Comparison of ENCODE assay signal across 22 cellular contexts in the genomic region with DNA sequence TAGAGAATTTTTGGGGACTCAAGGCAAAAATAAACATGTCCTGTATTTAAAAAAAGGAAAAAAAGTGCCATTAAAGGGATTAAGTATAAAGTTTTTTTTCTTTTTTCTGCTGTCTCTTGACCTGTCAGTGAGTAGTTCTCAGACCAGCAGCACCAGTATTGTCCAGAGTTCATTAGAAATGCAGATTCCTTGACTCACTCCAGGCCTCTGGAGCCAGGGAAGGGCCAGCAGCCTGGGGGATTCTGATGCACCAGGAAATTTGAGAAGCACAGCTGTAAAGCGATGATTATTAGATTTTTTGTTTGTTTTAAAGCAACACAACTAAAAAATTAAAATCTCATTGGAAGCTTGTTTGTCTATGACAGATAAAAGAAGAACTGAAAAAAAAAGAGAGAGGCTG.
"Had no signal": no experiment of that assay in that cellular context is flagged by ENCODE, and none has a peak within 500 bp of the region (broad histone marks: within the 10 kb centered on the region; RNA-seq: fewer than 3 reads in every experiment).

No MANE protein-coding gene starts in this region.

- H3K4me1 ChIP-seq: breast epithelium had no signal

- H3K36me3 ChIP-seq: breast epithelium had no signal

- H3K9me3 ChIP-seq: breast epithelium had no signal

- H3K27me3 ChIP-seq: breast epithelium had no signal

- DNase-seq: activated B cell treated with CpG ODN at 0.5 μM for 24 hours; activated CD4-positive, alpha-beta T cell treated with anti-CD3 and anti-CD28 coated beads for 1 hour; activated CD4-positive, alpha-beta T cell treated with anti-CD3 and anti-CD28 coated beads, Interleukin-2, amount 10 ng/mL, durations not matched to agents 24 days and 14 days; activated CD4-positive, alpha-beta T cell treated with anti-CD3 and anti-CD28 coated beads, Interleukin-2, amount 50 U/mL, for 48 hours; activated CD8-positive, alpha-beta memory T cell treated with anti-CD3 and anti-CD28 coated beads, Interleukin-2, amount 10 ng/mL, durations not matched to agents 7 days and 5 days; activated effector memory CD4-positive, alpha-beta T cell treated with Interleukin-2 at 50 U/mL for 16 hours; activated naive CD4-positive, alpha-beta T cell; activated T-cell treated with anti-CD3 and anti-CD28 coated beads, Interleukin-2, amount 50 U/mL, for 24 hours; aorta; caudate nucleus; MM.1S; NCI-H1105; NCI-H1436; NCI-H1694 treated with DMSO at 0.1 percent for 48 hours; NCI-H2029 treated with DMSO at 0.1 percent for 48 hours; NCI-H446; NCI-H524; SHP77 treated with DMSO at 0.1 percent for 48 hours had no signal

- H3K4me3 ChIP-seq: breast epithelium had no signal

- H3K36me3 Mint-ChIP-seq: activated CD8-positive, alpha-beta memory T cell treated with anti-CD3 and anti-CD28 coated beads, Interleukin-2, amount 10 ng/mL, durations not matched to agents 7 days and 5 days; activated naive CD4-positive, alpha-beta T cell treated with anti-CD3 and anti-CD28 coated beads, Interleukin-2, amount 50 U/mL, for 24 hours had no signal

- H3K27me3 Mint-ChIP-seq: activated CD4-positive, alpha-beta T cell treated with anti-CD3 and anti-CD28 coated beads, Interleukin-2, amount 10 ng/mL, durations not matched to agents 24 days and 14 days; activated naive CD4-positive, alpha-beta T cell treated with anti-CD3 and anti-CD28 coated beads, Interleukin-2, amount 50 U/mL, for 24 hours had no signal

- H3K27ac ChIP-seq: breast epithelium had no signal

- ATAC-seq: activated CD8-positive, alpha-beta memory T cell treated with anti-CD3 and anti-CD28 coated beads, Interleukin-2, amount 10 ng/mL, durations not matched to agents 7 days and 5 days had no signal

- H3K4me1 Mint-ChIP-seq: activated B cell treated with CpG ODN at 0.5 μM for 24 hours; activated CD4-positive, alpha-beta T cell treated with anti-CD3 and anti-CD28 coated beads, Interleukin-2, amount 10 ng/mL, durations not matched to agents 24 days and 14 days; activated CD8-positive, alpha-beta memory T cell treated with anti-CD3 and anti-CD28 coated beads, Interleukin-2, amount 10 ng/mL, durations not matched to agents 7 days and 5 days; activated naive CD4-positive, alpha-beta T cell treated with anti-CD3 and anti-CD28 coated beads, Interleukin-2, amount 50 U/mL, for 24 hours had no signal

- H3K9me3 Mint-ChIP-seq: activated B cell treated with CpG ODN at 0.5 μM for 24 hours; activated CD4-positive, alpha-beta T cell treated with anti-CD3 and anti-CD28 coated beads, Interleukin-2, amount 10 ng/mL, durations not matched to agents 24 days and 14 days; activated naive CD4-positive, alpha-beta T cell treated with anti-CD3 and anti-CD28 coated beads, Interleukin-2, amount 50 U/mL, for 24 hours; activated T-cell treated with anti-CD3 and anti-CD28 coated beads, Interleukin-2, amount 50 U/mL, for 24 hours; activated T-helper 1 cell treated with anti-CD3 and anti-CD28 coated beads, Interleukin-12 subunit alpha, Interleukin-12 subunit beta, Interleukin-2, Interleukin-4 antibody, amounts not matched to agents 30 ng/mL and 10 ng/mL and 1 ng/mL, durations not matched to agents 14 hours and 24 hours and 36 hours; T-helper 1 cell treated with Interleukin-12 subunit alpha and Interleukin-12 subunit beta and Interleukin-4 antibody, amounts not matched to agents 30 μg/mL and 1 μg/mL, for 36 hours had no signal

- H3K27ac Mint-ChIP-seq: activated B cell treated with CpG ODN at 0.5 μM for 24 hours; activated CD4-positive, alpha-beta T cell treated with anti-CD3 and anti-CD28 coated beads, Interleukin-2, amount 10 ng/mL, durations not matched to agents 24 days and 14 days; activated CD8-positive, alpha-beta memory T cell treated with anti-CD3 and anti-CD28 coated beads, Interleukin-2, amount 10 ng/mL, durations not matched to agents 7 days and 5 days; activated naive CD4-positive, alpha-beta T cell treated with anti-CD3 and anti-CD28 coated beads, Interleukin-2, amount 50 U/mL, for 24 hours; activated T-cell treated with anti-CD3 and anti-CD28 coated beads, Interleukin-2, amount 50 U/mL, for 24 hours; activated T-helper 1 cell treated with anti-CD3 and anti-CD28 coated beads, Interleukin-12 subunit alpha, Interleukin-12 subunit beta, Interleukin-2, Interleukin-4 antibody, amounts not matched to agents 30 ng/mL and 10 ng/mL and 1 ng/mL, durations not matched to agents 14 hours and 24 hours and 36 hours; T-helper 1 cell treated with Interleukin-12 subunit alpha and Interleukin-12 subunit beta and Interleukin-4 antibody, amounts not matched to agents 30 μg/mL and 1 μg/mL, for 36 hours had no signal

- H3K4me3 Mint-ChIP-seq: activated B cell treated with CpG ODN at 0.5 μM for 24 hours; activated CD4-positive, alpha-beta T cell treated with anti-CD3 and anti-CD28 coated beads, Interleukin-2, amount 10 ng/mL, durations not matched to agents 24 days and 14 days; activated CD8-positive, alpha-beta memory T cell treated with anti-CD3 and anti-CD28 coated beads, Interleukin-2, amount 10 ng/mL, durations not matched to agents 7 days and 5 days; activated naive CD4-positive, alpha-beta T cell treated with anti-CD3 and anti-CD28 coated beads, Interleukin-2, amount 50 U/mL, for 24 hours; activated T-cell treated with anti-CD3 and anti-CD28 coated beads, Interleukin-2, amount 50 U/mL, for 24 hours; activated T-helper 1 cell treated with anti-CD3 and anti-CD28 coated beads, Interleukin-12 subunit alpha, Interleukin-12 subunit beta, Interleukin-2, Interleukin-4 antibody, amounts not matched to agents 30 ng/mL and 10 ng/mL and 1 ng/mL, durations not matched to agents 14 hours and 24 hours and 36 hours; T-helper 1 cell treated with Interleukin-12 subunit alpha and Interleukin-12 subunit beta and Interleukin-4 antibody, amounts not matched to agents 30 μg/mL and 1 μg/mL, for 36 hours had no signal
